Comparison of ENCODE assay signal across 32 cellular contexts in genomic region chr1:147631839-147632238, GRCh38.
"Had no signal": no experiment of that assay in that cellular context is flagged by ENCODE, and none has a peak within 500 bp of the region (broad histone marks: within the 10 kb centered on the region; RNA-seq: fewer than 3 reads in every experiment).

No MANE protein-coding gene starts in this region.

- H3K27ac ChIP-seq: ascending aorta, cardiac muscle cell had no signal

- H3K27me3 Mint-ChIP-seq: activated B cell treated with CpG ODN at 0.5 μM for 24 hours; activated CD4-positive, alpha-beta memory T cell treated with anti-CD3 and anti-CD28 coated beads, Interleukin-2, amount 10 ng/mL, durations not matched to agents 7 days and 5 days; activated CD4-positive, alpha-beta T cell treated with anti-CD3 and anti-CD28 coated beads for 36 hours; activated CD4-positive, alpha-beta T cell treated with anti-CD3 and anti-CD28 coated beads, Interleukin-2, amount 10 ng/mL, durations not matched to agents 7 days and 5 days; activated naive CD4-positive, alpha-beta T cell treated with anti-CD3 and anti-CD28 coated beads, Interleukin-2, amount 50 U/mL, for 24 hours; activated naive CD8-positive, alpha-beta T cell; activated naive CD8-positive, alpha-beta T cell treated with anti-CD3 and anti-CD28 coated beads, Interleukin-2, amount 10 ng/mL, durations not matched to agents 7 days and 5 days; activated naive CD8-positive, alpha-beta T cell treated with anti-CD3 and anti-CD28 coated beads, Interleukin-2, amount 50 U/mL, for 24 hours; brain; central memory CD8-positive, alpha-beta T cell; T-cell had no signal

- DNase-seq: activated B cell treated with CpG ODN at 0.5 μM for 24 hours; activated CD4-positive, alpha-beta memory T cell treated with anti-CD3 and anti-CD28 coated beads, Interleukin-2, amount 10 ng/mL, durations not matched to agents 7 days and 5 days; activated CD4-positive, alpha-beta T cell treated with anti-CD3 and anti-CD28 coated beads for 1 hour; activated CD4-positive, alpha-beta T cell treated with anti-CD3 and anti-CD28 coated beads for 36 hours; activated CD4-positive, alpha-beta T cell treated with anti-CD3 and anti-CD28 coated beads for 48 hours; activated CD4-positive, alpha-beta T cell treated with anti-CD3 and anti-CD28 coated beads, Interleukin-2, amount 10 ng/mL, durations not matched to agents 7 days and 5 days; activated CD4-positive, alpha-beta T cell treated with anti-CD3 and anti-CD28 coated beads, Interleukin-2, amount 50 U/mL, for 48 hours; activated CD8-positive, alpha-beta memory T cell treated with anti-CD3 and anti-CD28 coated beads for 24 hours; activated CD8-positive, alpha-beta memory T cell treated with anti-CD3 and anti-CD28 coated beads, Interleukin-2, amount 50 U/mL, for 4 hours; activated CD8-positive, alpha-beta T cell treated with anti-CD3 and anti-CD28 coated beads, Interleukin-2, amount 10 ng/mL, durations not matched to agents 7 days and 5 days; activated effector memory CD4-positive, alpha-beta T cell treated with Interleukin-2 at 50 U/mL for 16 hours; activated gamma-delta T cell; activated naive CD4-positive, alpha-beta T cell treated with anti-CD3 and anti-CD28 coated beads, Interleukin-2, amount 10 ng/mL, durations not matched to agents 7 days and 5 days; activated naive CD4-positive, alpha-beta T cell treated with Interleukin-2 at 50 U/mL for 16 hours; activated naive CD8-positive, alpha-beta T cell treated with anti-CD3 and anti-CD28 coated beads, Interleukin-2, amount 10 ng/mL, durations not matched to agents 7 days and 5 days; activated naive CD8-positive, alpha-beta T cell treated with anti-CD3 and anti-CD28 coated beads, Interleukin-2, amount 50 U/mL, for 24 hours; activated T-cell treated with anti-CD3 and anti-CD28 coated beads, Interleukin-2, amount 50 U/mL, for 4 hours; amygdala; anterior cingulate cortex; caudate nucleus; cerebellar nuclear complex; T-cell; T-helper 2 cell; T-helper 9 cell had no signal

- H3K4me1 Mint-ChIP-seq: activated B cell treated with CpG ODN at 0.5 μM for 24 hours had no signal

- H3K9me3 Mint-ChIP-seq: activated B cell treated with CpG ODN at 0.5 μM for 24 hours; activated CD4-positive, alpha-beta memory T cell treated with anti-CD3 and anti-CD28 coated beads, Interleukin-2, amount 10 ng/mL, durations not matched to agents 7 days and 5 days; activated CD4-positive, alpha-beta T cell treated with anti-CD3 and anti-CD28 coated beads, Interleukin-2, amount 10 ng/mL, durations not matched to agents 7 days and 5 days; activated naive CD4-positive, alpha-beta T cell treated with anti-CD3 and anti-CD28 coated beads, Interleukin-2, amount 10 ng/mL, durations not matched to agents 7 days and 5 days; activated naive CD4-positive, alpha-beta T cell treated with anti-CD3 and anti-CD28 coated beads, Interleukin-2, amount 50 U/mL, for 24 hours; activated naive CD8-positive, alpha-beta T cell treated with anti-CD3 and anti-CD28 coated beads, Interleukin-2, amount 10 ng/mL, durations not matched to agents 7 days and 5 days; activated naive CD8-positive, alpha-beta T cell treated with anti-CD3 and anti-CD28 coated beads, Interleukin-2, amount 50 U/mL, for 24 hours; activated T-cell treated with anti-CD3 and anti-CD28 coated beads, Interleukin-2, amount 50 U/mL, for 4 hours; activated T-helper 2 cell treated with anti-CD3 and anti-CD28 coated beads, Interferon-gamma antibody, Interleukin-2, Interleukin-4, amounts not matched to agents 10 μg/mL and 5 μg/mL and 100 μg/mL, durations not matched to agents 14 hours and 24 hours and 36 hours; brain; central memory CD8-positive, alpha-beta T cell; T-cell; T-helper 2 cell treated with Interferon-gamma antibody and Interleukin-4, amounts not matched to agents 5 μg/mL and 100 μg/mL, for 36 hours had no signal

- H3K4me1 ChIP-seq: ascending aorta had no signal

- ATAC-seq: activated CD4-positive, alpha-beta T cell treated with anti-CD3 and anti-CD28 coated beads for 36 hours; activated CD8-positive, alpha-beta T cell treated with anti-CD3 and anti-CD28 coated beads, Interleukin-2, amount 10 ng/mL, durations not matched to agents 7 days and 5 days; activated naive CD8-positive, alpha-beta T cell treated with anti-CD3 and anti-CD28 coated beads, Interleukin-2, amount 50 U/mL, for 24 hours; activated T-cell treated with anti-CD3 and anti-CD28 coated beads, Interleukin-2, amount 50 U/mL, for 4 hours; T-cell had no signal

- H3K27ac Mint-ChIP-seq: activated B cell treated with CpG ODN at 0.5 μM for 24 hours; activated CD4-positive, alpha-beta memory T cell treated with anti-CD3 and anti-CD28 coated beads, Interleukin-2, amount 10 ng/mL, durations not matched to agents 7 days and 5 days; activated CD4-positive, alpha-beta T cell treated with anti-CD3 and anti-CD28 coated beads for 36 hours; activated CD4-positive, alpha-beta T cell treated with anti-CD3 and anti-CD28 coated beads, Interleukin-2, amount 10 ng/mL, durations not matched to agents 7 days and 5 days; activated naive CD4-positive, alpha-beta T cell treated with anti-CD3 and anti-CD28 coated beads, Interleukin-2, amount 10 ng/mL, durations not matched to agents 7 days and 5 days; activated naive CD4-positive, alpha-beta T cell treated with anti-CD3 and anti-CD28 coated beads, Interleukin-2, amount 50 U/mL, for 24 hours; activated naive CD8-positive, alpha-beta T cell; activated naive CD8-positive, alpha-beta T cell treated with anti-CD3 and anti-CD28 coated beads, Interleukin-2, amount 10 ng/mL, durations not matched to agents 7 days and 5 days; activated naive CD8-positive, alpha-beta T cell treated with anti-CD3 and anti-CD28 coated beads, Interleukin-2, amount 50 U/mL, for 24 hours; activated T-helper 2 cell treated with anti-CD3 and anti-CD28 coated beads, Interferon-gamma antibody, Interleukin-2, Interleukin-4, amounts not matched to agents 10 μg/mL and 5 μg/mL and 100 μg/mL, durations not matched to agents 14 hours and 24 hours and 36 hours; T-cell; T-helper 2 cell treated with Interferon-gamma antibody and Interleukin-4, amounts not matched to agents 5 μg/mL and 100 μg/mL, for 36 hours had no signal

- H3K27me3 ChIP-seq: ascending aorta, cardiac muscle cell had no signal

- H3K4me3 Mint-ChIP-seq: activated B cell treated with CpG ODN at 0.5 μM for 24 hours; activated CD4-positive, alpha-beta memory T cell treated with anti-CD3 and anti-CD28 coated beads, Interleukin-2, amount 10 ng/mL, durations not matched to agents 7 days and 5 days; activated CD4-positive, alpha-beta T cell treated with anti-CD3 and anti-CD28 coated beads for 36 hours; activated CD4-positive, alpha-beta T cell treated with anti-CD3 and anti-CD28 coated beads, Interleukin-2, amount 10 ng/mL, durations not matched to agents 7 days and 5 days; activated CD8-positive, alpha-beta T cell treated with anti-CD3 and anti-CD28 coated beads, Interleukin-2, amount 10 ng/mL, durations not matched to agents 7 days and 5 days; activated naive CD4-positive, alpha-beta T cell treated with anti-CD3 and anti-CD28 coated beads, Interleukin-2, amount 10 ng/mL, durations not matched to agents 7 days and 5 days; activated naive CD4-positive, alpha-beta T cell treated with anti-CD3 and anti-CD28 coated beads, Interleukin-2, amount 50 U/mL, for 24 hours; activated naive CD8-positive, alpha-beta T cell; activated naive CD8-positive, alpha-beta T cell treated with anti-CD3 and anti-CD28 coated beads, Interleukin-2, amount 10 ng/mL, durations not matched to agents 7 days and 5 days; activated naive CD8-positive, alpha-beta T cell treated with anti-CD3 and anti-CD28 coated beads, Interleukin-2, amount 50 U/mL, for 24 hours; activated T-cell treated with anti-CD3 and anti-CD28 coated beads, Interleukin-2, amount 50 U/mL, for 4 hours; brain; central memory CD8-positive, alpha-beta T cell; T-cell; T-helper 2 cell treated with Interferon-gamma antibody and Interleukin-4, amounts not matched to agents 5 μg/mL and 100 μg/mL, for 36 hours had no signal

- H3K4me3 ChIP-seq: ascending aorta, cardiac muscle cell had no signal

- H3K36me3 Mint-ChIP-seq: activated naive CD4-positive, alpha-beta T cell treated with anti-CD3 and anti-CD28 coated beads, Interleukin-2, amount 10 ng/mL, durations not matched to agents 7 days and 5 days; activated naive CD4-positive, alpha-beta T cell treated with anti-CD3 and anti-CD28 coated beads, Interleukin-2, amount 50 U/mL, for 24 hours; activated naive CD8-positive, alpha-beta T cell had no signal

- H3K9me3 ChIP-seq: ascending aorta had no signal
